In the genomic region with DNA sequence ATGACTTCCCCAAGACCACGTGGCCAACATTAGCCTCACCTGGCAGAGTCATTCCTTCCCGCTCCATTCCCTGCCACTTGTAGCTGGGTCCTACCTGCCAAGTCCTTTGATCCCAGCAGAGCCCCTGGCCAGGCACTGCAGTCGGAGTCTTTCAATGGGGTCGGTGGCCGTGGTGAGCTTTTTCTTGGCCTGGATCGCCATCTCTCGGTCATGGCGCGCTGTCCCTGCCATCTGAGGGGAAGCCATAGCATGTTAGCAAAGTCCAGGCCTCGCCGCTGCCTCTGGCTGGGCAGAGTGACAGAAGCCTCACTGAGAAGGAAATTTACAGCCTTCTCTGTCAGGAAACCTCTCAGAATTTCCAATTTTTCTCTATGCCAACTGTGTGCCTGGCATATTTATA, we compare ENCODE assay signal across 1 cellular context.
TF ChIP-seq lines count a peak whose summit lies in the region.

No MANE protein-coding gene starts in this region.

TF ChIP-seq in GM12878, 131 proteins besides CTCF, POLR2A, EP300 and RAD21:
- TF ChIP-seq, protein P1, sequence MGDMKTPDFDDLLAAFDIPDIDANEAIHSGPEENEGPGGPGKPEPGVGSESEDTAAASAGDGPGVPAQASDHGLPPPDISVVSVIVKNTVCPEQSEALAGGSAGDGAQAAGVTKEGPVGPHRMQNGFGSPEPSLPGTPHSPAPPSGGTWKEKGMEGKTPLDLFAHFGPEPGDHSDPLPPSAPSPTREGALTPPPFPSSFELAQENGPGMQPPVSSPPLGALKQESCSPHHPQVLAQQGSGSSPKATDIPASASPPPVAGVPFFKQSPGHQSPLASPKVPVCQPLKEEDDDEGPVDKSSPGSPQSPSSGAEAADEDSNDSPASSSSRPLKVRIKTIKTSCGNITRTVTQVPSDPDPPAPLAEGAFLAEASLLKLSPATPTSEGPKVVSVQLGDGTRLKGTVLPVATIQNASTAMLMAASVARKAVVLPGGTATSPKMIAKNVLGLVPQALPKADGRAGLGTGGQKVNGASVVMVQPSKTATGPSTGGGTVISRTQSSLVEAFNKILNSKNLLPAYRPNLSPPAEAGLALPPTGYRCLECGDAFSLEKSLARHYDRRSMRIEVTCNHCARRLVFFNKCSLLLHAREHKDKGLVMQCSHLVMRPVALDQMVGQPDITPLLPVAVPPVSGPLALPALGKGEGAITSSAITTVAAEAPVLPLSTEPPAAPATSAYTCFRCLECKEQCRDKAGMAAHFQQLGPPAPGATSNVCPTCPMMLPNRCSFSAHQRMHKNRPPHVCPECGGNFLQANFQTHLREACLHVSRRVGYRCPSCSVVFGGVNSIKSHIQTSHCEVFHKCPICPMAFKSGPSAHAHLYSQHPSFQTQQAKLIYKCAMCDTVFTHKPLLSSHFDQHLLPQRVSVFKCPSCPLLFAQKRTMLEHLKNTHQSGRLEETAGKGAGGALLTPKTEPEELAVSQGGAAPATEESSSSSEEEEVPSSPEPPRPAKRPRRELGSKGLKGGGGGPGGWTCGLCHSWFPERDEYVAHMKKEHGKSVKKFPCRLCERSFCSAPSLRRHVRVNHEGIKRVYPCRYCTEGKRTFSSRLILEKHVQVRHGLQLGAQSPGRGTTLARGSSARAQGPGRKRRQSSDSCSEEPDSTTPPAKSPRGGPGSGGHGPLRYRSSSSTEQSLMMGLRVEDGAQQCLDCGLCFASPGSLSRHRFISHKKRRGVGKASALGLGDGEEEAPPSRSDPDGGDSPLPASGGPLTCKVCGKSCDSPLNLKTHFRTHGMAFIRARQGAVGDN (IDR thresholded peaks at IDR 0.05), result no peak
- no peak for TF ChIP-seq KDM1A (IDR thresholded peaks at IDR 0.05; ENCODE audit: borderline replicate concordance)
- TF ChIP-seq YY1 (IDR thresholded peaks at IDR 0.05; ENCODE audit: low read depth, low read length), result peak; percentile 31; the same call in 1 of the 2 replicates
- peak; percentile 27; the same call in 1 of the 2 replicates for TF ChIP-seq SPI1 (IDR thresholded peaks at IDR 0.05; ENCODE audit: borderline replicate concordance, insufficient read depth, low read depth, low read length)
- TF ChIP-seq SMARCA5 (IDR thresholded peaks at IDR 0.05), result no peak
- TF ChIP-seq E2F8 (IDR thresholded peaks at IDR 0.05; ENCODE audit: low read depth, partially characterized antibody), result no peak
- TF ChIP-seq NFIC (IDR thresholded peaks at IDR 0.05; ENCODE audit: low read depth, low read length), result no peak
- no peak for TF ChIP-seq DPF2 (IDR thresholded peaks at IDR 0.05)
- TF ChIP-seq SMC3 (IDR thresholded peaks at IDR 0.05; ENCODE audit: borderline replicate concordance, low read length), result peak; percentile 46; the same call in 1 of the 2 replicates
- TF ChIP-seq, protein P2, sequence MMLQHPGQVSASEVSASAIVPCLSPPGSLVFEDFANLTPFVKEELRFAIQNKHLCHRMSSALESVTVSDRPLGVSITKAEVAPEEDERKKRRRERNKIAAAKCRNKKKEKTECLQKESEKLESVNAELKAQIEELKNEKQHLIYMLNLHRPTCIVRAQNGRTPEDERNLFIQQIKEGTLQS (IDR thresholded peaks at IDR 0.05; ENCODE audit: borderline replicate concordance, extremely low read depth, low read depth, low read length), result no peak
- no peak for TF ChIP-seq MEF2B (IDR thresholded peaks at IDR 0.05; ENCODE audit: partially characterized antibody, poor library complexity, severe bottlenecking)
- TF ChIP-seq NR2C1 (IDR thresholded peaks at IDR 0.05), result no peak
- TF ChIP-seq MTA3 (IDR thresholded peaks at IDR 0.05; ENCODE audit: borderline replicate concordance, low read length), result no peak
- no peak for TF ChIP-seq PAX5 (IDR thresholded peaks at IDR 0.05; ENCODE audit: borderline replicate concordance, low read depth, low read length)
- TF ChIP-seq STAT1 (conservative IDR thresholded peaks at IDR 0.05), result no peak
- no peak for TF ChIP-seq NFYA (IDR thresholded peaks at IDR 0.05; ENCODE audit: borderline replicate concordance, low read depth, low read length)
- no peak for TF ChIP-seq RB1 (IDR thresholded peaks at IDR 0.05; ENCODE audit: borderline replicate concordance)
- TF ChIP-seq SREBF2 (IDR thresholded peaks at IDR 0.05; ENCODE audit: low read length), result no peak
- TF ChIP-seq, protein P3, sequence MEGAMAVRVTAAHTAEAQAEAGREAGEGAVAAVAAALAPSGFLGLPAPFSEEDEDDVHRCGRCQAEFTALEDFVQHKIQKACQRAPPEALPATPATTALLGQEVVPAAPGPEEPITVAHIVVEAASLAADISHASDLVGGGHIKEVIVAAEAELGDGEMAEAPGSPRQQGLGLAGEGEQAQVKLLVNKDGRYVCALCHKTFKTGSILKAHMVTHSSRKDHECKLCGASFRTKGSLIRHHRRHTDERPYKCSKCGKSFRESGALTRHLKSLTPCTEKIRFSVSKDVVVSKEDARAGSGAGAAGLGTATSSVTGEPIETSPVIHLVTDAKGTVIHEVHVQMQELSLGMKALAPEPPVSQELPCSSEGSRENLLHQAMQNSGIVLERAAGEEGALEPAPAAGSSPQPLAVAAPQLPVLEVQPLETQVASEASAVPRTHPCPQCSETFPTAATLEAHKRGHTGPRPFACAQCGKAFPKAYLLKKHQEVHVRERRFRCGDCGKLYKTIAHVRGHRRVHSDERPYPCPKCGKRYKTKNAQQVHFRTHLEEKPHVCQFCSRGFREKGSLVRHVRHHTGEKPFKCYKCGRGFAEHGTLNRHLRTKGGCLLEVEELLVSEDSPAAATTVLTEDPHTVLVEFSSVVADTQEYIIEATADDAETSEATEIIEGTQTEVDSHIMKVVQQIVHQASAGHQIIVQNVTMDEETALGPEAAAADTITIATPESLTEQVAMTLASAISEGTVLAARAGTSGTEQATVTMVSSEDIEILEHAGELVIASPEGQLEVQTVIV (IDR thresholded peaks at IDR 0.05; ENCODE audit: borderline replicate concordance, partially characterized antibody), result no peak
- TF ChIP-seq PAX8 (IDR thresholded peaks at IDR 0.05), result no peak
